10 cellular contexts compared by ENCODE assay signal in the genomic region with DNA sequence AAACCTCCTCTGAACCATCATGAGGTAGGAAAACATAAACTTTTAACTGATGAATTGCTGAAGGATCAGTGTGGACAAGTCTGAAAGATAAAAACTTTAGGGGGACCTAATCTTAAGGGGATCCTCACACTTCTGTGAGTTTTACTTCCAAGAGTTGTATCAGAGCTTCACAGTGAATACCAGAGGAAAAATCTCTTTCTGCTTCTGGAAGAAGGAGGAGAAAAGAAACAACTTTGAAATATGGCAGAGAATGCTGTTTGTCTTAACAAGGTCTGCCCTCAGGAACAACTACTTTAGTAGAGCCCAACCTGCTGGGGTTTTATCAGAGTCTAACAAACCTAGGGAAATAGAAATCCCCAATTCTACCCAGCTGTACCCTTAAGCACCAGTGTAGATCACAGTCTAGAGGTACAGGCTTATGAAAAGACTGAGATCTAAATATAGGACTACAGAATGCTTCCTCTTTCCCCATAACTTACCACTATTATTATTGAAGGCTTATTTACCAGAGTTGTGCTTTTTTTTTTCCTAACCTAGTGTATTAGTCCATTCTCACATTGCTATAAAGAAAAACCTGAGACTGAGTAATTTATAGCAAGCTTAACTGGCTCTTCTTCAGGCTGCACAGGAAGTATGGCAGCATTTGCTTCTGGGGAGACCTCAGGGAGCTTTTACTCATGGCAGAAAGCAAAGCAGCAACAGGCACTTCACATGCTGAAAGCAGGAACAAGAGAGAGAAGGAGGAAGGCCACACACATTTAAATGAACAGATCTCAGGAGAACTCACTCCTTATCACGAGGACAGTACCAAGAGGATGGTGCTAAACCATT.
A peak's percentile ranks its signal among the peaks of the same experiment; 100 is the strongest.
DNase-seq lines count a peak whose midpoint lies in the region; ATAC-seq and TF ChIP-seq lines count a peak whose summit lies in the region.
"Had no signal": no experiment of that assay in that cellular context is flagged by ENCODE, and none has a peak within 500 bp of the region (broad histone marks: within the 10 kb centered on the region; RNA-seq: fewer than 3 reads in every experiment).

No MANE protein-coding gene starts in this region.

- TF ChIP-seq CTCF in DOHH2 (IDR thresholded peaks at IDR 0.05; ENCODE audit: low read depth, low read length, poor library complexity, severe bottlenecking) (no peak), stomach (IDR thresholded peaks at IDR 0.05) (no peak), esophagus muscularis mucosa (IDR thresholded peaks at IDR 0.05) (no peak), coronary artery (IDR thresholded peaks at IDR 0.05) (no peak), mesothelial cell of epicardium (IDR thresholded peaks at IDR 0.05; ENCODE audit: unreplicated experiment) (no peak)

- peaks cover 82% of the 10 kb centered on the region for H3K79me2 ChIP-seq in DOHH2 (ENCODE audit: control insufficient read depth, low read length)

- H3K9me2 ChIP-seq in DOHH2 (replicated peaks; ENCODE audit: control insufficient read depth, low read length): no peaks in the 10 kb centered on the region

- no peak overlapping the region for H3K4me3 Mint-ChIP-seq in mesothelial cell of epicardium
- H3K4me3 Mint-ChIP-seq: CD14-positive monocyte had no signal

- peak overlapping the region; percentile 42 for H3K4me3 ChIP-seq in DOHH2 (ENCODE audit: low read length)
- H3K4me3 ChIP-seq in stomach: no peak overlapping the region
- H3K4me3 ChIP-seq in esophagus muscularis mucosa: no peak overlapping the region
- H3K4me3 ChIP-seq in coronary artery: no peak overlapping the region
- H3K4me3 ChIP-seq: thoracic aorta had no signal

- ATAC-seq in GM19328 (IDR thresholded peaks at IDR 0.05; ENCODE audit: unreplicated experiment) (peak; percentile 69), HG02938 (IDR thresholded peaks at IDR 0.05; ENCODE audit: unreplicated experiment) (peak; percentile 82)

- TF ChIP-seq POLR2A in stomach (IDR thresholded peaks at IDR 0.05): no peak
- TF ChIP-seq POLR2A in esophagus muscularis mucosa (IDR thresholded peaks at IDR 0.05; ENCODE audit: low read depth): no peak

- H3K27ac Mint-ChIP-seq in mesothelial cell of epicardium: no peak overlapping the region

- 96 to 100% (median 100%) methylated on average over 1 of the region's 1 CpG for WGBS in stomach, 5 donors
- 100% methylated on average over 1 of the region's 1 CpG for WGBS in esophagus muscularis mucosa

- TF ChIP-seq EP300 in stomach (IDR thresholded peaks at IDR 0.05) (no peak), esophagus muscularis mucosa (IDR thresholded peaks at IDR 0.05) (no peak)

- H3K27me3 Mint-ChIP-seq in mesothelial cell of epicardium (ENCODE audit: low read depth): no peaks in the 10 kb centered on the region

- H3K9me3 ChIP-seq in DOHH2 (ENCODE audit: control insufficient read depth, insufficient read depth, low read length) (no peaks in the 10 kb centered on the region), stomach (no peaks in the 10 kb centered on the region), esophagus muscularis mucosa (no peaks in the 10 kb centered on the region)
- H3K9me3 ChIP-seq: thoracic aorta had no signal

- peaks cover 6% of the 10 kb centered on the region for H3K4me1 Mint-ChIP-seq in mesothelial cell of epicardium

- intact Hi-C loops in stomach (cut with DNase I; ENCODE audit: low total_unique reads) (no loop called here), esophagus muscularis mucosa (cut with DNase I) (no loop called here)

- peaks cover 4% of the 10 kb centered on the region for H3F3A ChIP-seq in DOHH2 (ENCODE audit: control insufficient read depth, insufficient read depth)

- H3K27ac ChIP-seq in DOHH2 (ENCODE audit: low read depth, low read length) (peak overlapping the region; percentile 69), stomach (no peak overlapping the region), esophagus muscularis mucosa (replicated peaks in 1 of 4) (no peak overlapping the region), coronary artery (no peak overlapping the region)
- H3K27ac ChIP-seq: thoracic aorta had no signal

- H3K4me1 ChIP-seq in DOHH2 (ENCODE audit: control insufficient read depth, low read length) (peaks cover 97% of the 10 kb centered on the region), stomach (no peaks in the 10 kb centered on the region), esophagus muscularis mucosa (peaks cover 0 to 9% (median 7%) of the 10 kb centered on the region in 4 donors)

- no peaks in the 10 kb centered on the region for H4K20me1 ChIP-seq in DOHH2 (ENCODE audit: control insufficient read depth, insufficient read depth, low read depth, low read length)

- DNase-seq in NOMO-1 treated with DMSO at 0.1 percent for 48 hours (lab: John Stamatoyannopoulos, UW; ENCODE audit: unreplicated experiment): peak; percentile 68
- no peak for DNase-seq in stomach
- no peak for DNase-seq in esophagus muscularis mucosa (ENCODE audit: extremely low spot score)
- no peak for DNase-seq in coronary artery (ENCODE audit: low spot score)
- DNase-seq in mesothelial cell of epicardium (ENCODE audit: low spot score in 2 of 2, unreplicated experiment in 2 of 2): no peak

- peak overlapping the region; percentile 56 for H3K4me2 ChIP-seq in DOHH2 (ENCODE audit: low read length)

- peaks cover 13% of the 10 kb centered on the region for H3K36me3 Mint-ChIP-seq in mesothelial cell of epicardium

- H3K27me3 ChIP-seq in DOHH2 (ENCODE audit: control insufficient read depth, low read length) (no peaks in the 10 kb centered on the region), stomach (no peaks in the 10 kb centered on the region), esophagus muscularis mucosa (no peaks in the 10 kb centered on the region)

- H3K9me3 Mint-ChIP-seq in mesothelial cell of epicardium: peaks cover 23% of the 10 kb centered on the region

- H3K36me3 ChIP-seq in DOHH2 (ENCODE audit: control insufficient read depth, low read length) (peaks cover 76% of the 10 kb centered on the region), stomach (peaks cover 0 to 8% (median 0%) of the 10 kb centered on the region in 4 donors), esophagus muscularis mucosa (no peaks in the 10 kb centered on the region)
- H3K36me3 ChIP-seq: thoracic aorta had no signal
